ENCODE assay signal across 10 cellular contexts in the genomic region with DNA sequence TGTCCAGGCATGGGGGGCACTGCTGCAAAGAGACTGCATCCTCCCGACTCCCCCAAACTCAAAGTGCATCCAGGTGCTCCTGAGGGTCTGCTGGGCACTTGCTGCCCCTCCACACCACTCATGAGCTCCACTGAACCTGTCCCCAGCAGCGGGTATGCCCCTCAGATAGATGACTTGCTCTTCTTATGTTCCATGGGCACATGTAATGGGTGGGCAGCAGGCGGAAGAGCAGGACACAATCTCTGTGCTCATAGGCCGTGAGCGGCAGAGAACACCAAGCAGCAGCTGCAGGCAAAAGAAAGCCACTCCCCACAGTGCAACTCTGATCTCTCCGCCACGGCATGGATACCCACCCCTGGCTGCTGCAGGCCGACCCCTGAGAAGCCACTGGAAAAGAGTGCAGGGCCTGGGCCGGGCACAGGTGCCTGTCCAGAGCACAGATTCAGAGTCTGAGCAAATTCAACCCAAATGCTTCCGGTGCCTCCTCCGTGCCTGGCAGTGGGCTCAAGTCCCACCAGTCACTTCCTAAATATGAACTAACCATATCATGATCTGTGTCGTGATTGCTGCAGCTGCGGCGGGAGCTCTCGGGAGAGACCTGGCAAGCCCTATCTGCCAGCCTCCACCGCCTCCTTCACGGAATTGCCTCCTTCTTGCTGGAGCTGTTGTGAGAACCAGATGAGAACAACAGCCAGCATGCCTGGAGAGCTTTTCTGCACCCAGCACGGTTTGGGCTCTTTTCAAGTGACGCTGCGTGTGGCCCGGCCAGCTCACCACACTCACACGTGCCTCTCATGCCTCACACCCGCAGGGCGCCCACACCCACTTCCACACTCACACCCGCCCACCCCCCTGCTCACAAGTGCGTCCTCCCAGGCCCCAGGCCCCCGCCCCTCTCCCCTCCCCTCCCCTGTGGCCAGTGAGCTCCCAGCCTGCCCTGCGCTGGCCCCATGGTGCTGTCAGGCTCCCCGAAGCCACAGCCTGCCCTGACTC.
DNase-seq lines count a peak whose midpoint lies in the region; ATAC-seq, FAIRE-seq and TF ChIP-seq lines count a peak whose summit lies in the region.
"Had no signal": no experiment of that assay in that cellular context is flagged by ENCODE, and none has a peak within 500 bp of the region (broad histone marks: within the 10 kb centered on the region; RNA-seq: fewer than 3 reads in every experiment).

No MANE protein-coding gene starts in this region.

- 0 out of 2 replicates have a peak overlapping the region, but pooled peaks have one; percentile 32 for H2AFZ ChIP-seq in GM23338
- H2AFZ ChIP-seq in K562 (ENCODE audit: low read depth, low read length) = no peak overlapping the region

- no peak overlapping the region for H3K4me3 Mint-ChIP-seq in GM23338

- TF ChIP-seq CTCF in GM23338 (conservative IDR thresholded peaks at IDR 0.05; ENCODE audit: low read depth in 2 of 2) = no peak
- no peak for TF ChIP-seq CTCF in K562 (IDR thresholded peaks at IDR 0.05 in 2 of 3, conservative IDR thresholded peaks at IDR 0.05 in 1 of 3; ENCODE audit: insufficient read depth in 2 of 3, low read depth in 1 of 3, low read length in 3 of 3)
- no peak for TF ChIP-seq CTCF in testis (IDR thresholded peaks at IDR 0.05)

- no peaks in the 10 kb centered on the region for H3K9me3 Mint-ChIP-seq in GM23338

- no peak overlapping the region for H3K4me2 ChIP-seq in GM23338
- no peak overlapping the region for H3K4me2 ChIP-seq in K562 (ENCODE audit: insufficient read depth, low read length)

- TF ChIP-seq EP300 in K562 (IDR thresholded peaks at IDR 0.05; ENCODE audit: low read length) = no peak

- H3K9me3 ChIP-seq in K562 (replicated peaks; ENCODE audit: control insufficient read depth, insufficient read depth, low read depth, low read length) = no peaks in the 10 kb centered on the region
- H3K9me3 ChIP-seq in testis = no peaks in the 10 kb centered on the region
- H3K9me3 ChIP-seq: uterus had no signal

- no peaks in the 10 kb centered on the region for H3K9me2 ChIP-seq in GM23338 (ENCODE audit: insufficient read depth)

- POLR2A ChIA-PET in K562 (lab: Yijun Ruan, JAX) = interaction anchor here (0.6 to 1.4 kb wide), 2 partner anchors 15 to 211 kb away, joined by 3 to 4 read pairs; no protein-coding TSS in a partner anchor

- no TSS peak for BruUV-seq in K562 (replicated peaks; lab: Mats Ljungman, UMichigan)

- TF ChIP-seq POLR2A in K562 (conservative IDR thresholded peaks at IDR 0.05) (no peak), testis (IDR thresholded peaks at IDR 0.05) (no peak)

- ATAC-seq in GM23338 = peak; percentile 27
- ATAC-seq in K562 = peak; percentile 47; the same call in 2 of the 3 replicates

- no peaks in the 10 kb centered on the region for H3F3A ChIP-seq in GM23338 (replicated peaks; ENCODE audit: low read depth)

- no peak overlapping the region for H3K4me3 ChIP-seq in GM23338
- H3K4me3 ChIP-seq in K562 = no peak overlapping the region
- H3K4me3 ChIP-seq in testis = no peak overlapping the region
- H3K4me3 ChIP-seq: uterus had no signal

- H3K36me3 ChIP-seq in GM23338 (ENCODE audit: insufficient read depth) (no peaks in the 10 kb centered on the region), K562 (ENCODE audit: control insufficient read depth, insufficient read depth, low read length) (no peaks in the 10 kb centered on the region), testis (ENCODE audit: low read depth, missing control alignments) (no peaks in the 10 kb centered on the region)
- H3K36me3 ChIP-seq: uterus had no signal

- H4K20me1 ChIP-seq in GM23338 (replicated peaks; ENCODE audit: insufficient read depth) = no peaks in the 10 kb centered on the region
- no peaks in the 10 kb centered on the region; the same call in 1 of the 2 replicates for H4K20me1 ChIP-seq in K562 (replicated peaks; ENCODE audit: control insufficient read depth, insufficient read depth, low read length)

- intact Hi-C loops in K562 (cut with micrococcal nuclease) = no loop called here
- intact Hi-C loops in posterior vena cava (cut with DNase I) = no loop called here
- intact Hi-C loops in testis (cut with DNase I; ENCODE audit: low total_unique reads) = no loop called here

- H3K4me1 Mint-ChIP-seq in GM23338 = peaks cover 15% of the 10 kb centered on the region

- H3K4me1 ChIP-seq in GM23338 (ENCODE audit: insufficient read depth) (no peaks in the 10 kb centered on the region; the same call in 1 of the 2 replicates), K562 (replicated peaks in 1 of 2; ENCODE audit: control insufficient read depth in 2 of 2, insufficient read depth in 2 of 2, low read length in 2 of 2) (peaks cover 6% of the 10 kb centered on the region in 2 experiments; a peak in 2 of 5 replicates), testis (no peaks in the 10 kb centered on the region)

- H3K36me3 Mint-ChIP-seq in GM23338 (ENCODE audit: low read depth) = no peaks in the 10 kb centered on the region

- no peaks in the 10 kb centered on the region for H3K9me1 ChIP-seq in K562 (ENCODE audit: control insufficient read depth, insufficient read depth, low read length)

- DNase-seq in AG20443 (ENCODE audit: low spot score) (peak; percentile 90), GM23338 (ENCODE audit: low spot score) (no peak), K562 (ENCODE audit: extremely low read depth in 1 of 4, low spot score in 3 of 4) (peak in 2 of 4 experiments; percentile 31 to 36), posterior vena cava (ENCODE audit: low spot score) (peak; percentile 80), COLO829 (ENCODE audit: low spot score) (no peak), 8988T (no peak), testis (no peak)
- DNase-seq in stimulated activated CD4-positive, alpha-beta T cell treated with anti-CD3 and anti-CD28 coated beads, Interleukin-12 subunit alpha, Interleukin-12 subunit beta, amount 100 ng/mL, for 4 hours = no peak
- DNase-seq: small intestine, uterus had no signal

- H3K27ac Mint-ChIP-seq in GM23338 = no peak overlapping the region

- FAIRE-seq in K562 (lab: Jason Lieb, UNC) = no peak
- FAIRE-seq: small intestine had no signal

- 15% methylated on average over 25 of the region's 29 CpGs for WGBS in K562 (ENCODE audit: insufficient coverage, low coverage, missing lambda C conversion rate)
- 67% methylated on average over 25 to 29 of the region's 29 CpGs for WGBS in testis, 2 donors

- no peak overlapping the region for H3K9ac ChIP-seq in K562 (ENCODE audit: insufficient read depth in 1 of 2, low read depth in 2 of 2, low read length in 2 of 2)

- H3K27ac ChIP-seq in GM23338 (ENCODE audit: low read depth) = no peak overlapping the region
- H3K27ac ChIP-seq in K562 (ENCODE audit: extremely low read depth, low read depth, low read length) = no peak overlapping the region
- H3K27ac ChIP-seq in testis = no peak overlapping the region
- H3K27ac ChIP-seq: uterus had no signal

- CTCF ChIA-PET in K562 (lab: Yijun Ruan, JAX; ENCODE audit: low intra/inter-chr PET ratio) = no interaction called here

- in situ Hi-C loops in K562 (cut with MboI) = no loop called here

- no peaks in the 10 kb centered on the region for H3K27me3 ChIP-seq in GM23338 (ENCODE audit: insufficient read depth)
- H3K27me3 ChIP-seq in K562 (ENCODE audit: control insufficient read depth in 2 of 2, insufficient read depth in 2 of 2, low read length in 2 of 2) = peaks cover 2 to 62% of the 10 kb centered on the region in 2 experiments; a peak in 3 of 5 replicates
- H3K27me3 ChIP-seq in testis = no peaks in the 10 kb centered on the region
- H3K27me3 ChIP-seq: uterus had no signal

- H3K79me2 ChIP-seq in GM23338 (replicated peaks; ENCODE audit: insufficient read depth) (no peaks in the 10 kb centered on the region), K562 (ENCODE audit: control insufficient read depth, insufficient read depth, low read length) (no peaks in the 10 kb centered on the region)

- peaks cover 16% of the 10 kb centered on the region for H3K27me3 Mint-ChIP-seq in GM23338 (ENCODE audit: insufficient read depth, low read depth, poor library complexity)

- TF ChIP-seq RAD21 in K562 (CRISPR knock-in tag; conservative IDR thresholded peaks at IDR 0.05 in 1 of 2, IDR thresholded peaks at IDR 0.05 in 1 of 2) = no peak

TF ChIP-seq in GM23338, 12 proteins besides CTCF, POLR2A, EP300 and RAD21 (continues in another document):
- TF ChIP-seq ZNF331 (CRISPR knock-in tag; IDR thresholded peaks at IDR 0.05; ENCODE audit: low read depth) = no peak
- TF ChIP-seq POLR2AphosphoS5 (IDR thresholded peaks at IDR 0.05; ENCODE audit: low read depth) = no peak
- no peak for TF ChIP-seq STAT1 (IDR thresholded peaks at IDR 0.05; ENCODE audit: unreplicated experiment)
- TF ChIP-seq, protein P1, sequence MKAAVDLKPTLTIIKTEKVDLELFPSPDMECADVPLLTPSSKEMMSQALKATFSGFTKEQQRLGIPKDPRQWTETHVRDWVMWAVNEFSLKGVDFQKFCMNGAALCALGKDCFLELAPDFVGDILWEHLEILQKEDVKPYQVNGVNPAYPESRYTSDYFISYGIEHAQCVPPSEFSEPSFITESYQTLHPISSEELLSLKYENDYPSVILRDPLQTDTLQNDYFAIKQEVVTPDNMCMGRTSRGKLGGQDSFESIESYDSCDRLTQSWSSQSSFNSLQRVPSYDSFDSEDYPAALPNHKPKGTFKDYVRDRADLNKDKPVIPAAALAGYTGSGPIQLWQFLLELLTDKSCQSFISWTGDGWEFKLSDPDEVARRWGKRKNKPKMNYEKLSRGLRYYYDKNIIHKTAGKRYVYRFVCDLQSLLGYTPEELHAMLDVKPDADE (IDR thresholded peaks at IDR 0.05) = no peak
- no peak for TF ChIP-seq ZNF114 (CRISPR knock-in tag; IDR thresholded peaks at IDR 0.05)

TF ChIP-seq in K562, 482 proteins besides CTCF, POLR2A, EP300 and RAD21 (continues in another document):
- TF ChIP-seq FIP1L1 (IDR thresholded peaks at IDR 0.05; ENCODE audit: low read depth, low read length, poor library complexity, severe bottlenecking) (no peak), TCF3 (CRISPR knock-in tag; IDR thresholded peaks at IDR 0.05) (no peak)
- TF ChIP-seq, protein P2, sequence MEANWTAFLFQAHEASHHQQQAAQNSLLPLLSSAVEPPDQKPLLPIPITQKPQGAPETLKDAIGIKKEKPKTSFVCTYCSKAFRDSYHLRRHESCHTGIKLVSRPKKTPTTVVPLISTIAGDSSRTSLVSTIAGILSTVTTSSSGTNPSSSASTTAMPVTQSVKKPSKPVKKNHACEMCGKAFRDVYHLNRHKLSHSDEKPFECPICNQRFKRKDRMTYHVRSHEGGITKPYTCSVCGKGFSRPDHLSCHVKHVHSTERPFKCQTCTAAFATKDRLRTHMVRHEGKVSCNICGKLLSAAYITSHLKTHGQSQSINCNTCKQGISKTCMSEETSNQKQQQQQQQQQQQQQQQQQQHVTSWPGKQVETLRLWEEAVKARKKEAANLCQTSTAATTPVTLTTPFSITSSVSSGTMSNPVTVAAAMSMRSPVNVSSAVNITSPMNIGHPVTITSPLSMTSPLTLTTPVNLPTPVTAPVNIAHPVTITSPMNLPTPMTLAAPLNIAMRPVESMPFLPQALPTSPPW (CRISPR knock-in tag; IDR thresholded peaks at IDR 0.05) = peak; percentile 25; the same call in 1 of the 2 replicates

Comparison
In these comparisons a context has a peak if more than half of its experiments do, and no peak if none do; other contexts are left out.
1. DNase-seq: peak in AG20443 (single experiment) and posterior vena cava (single experiment); none in GM23338 (single experiment), COLO829 (single experiment), stimulated activated CD4-positive, alpha-beta T cell treated with anti-CD3 and anti-CD28 coated beads, Interleukin-12 subunit alpha, Interleukin-12 subunit beta, amount 100 ng/mL, for 4 hours (single experiment), 8988T (single experiment) and testis (single experiment).